ENCODE assay signal across 23 cellular contexts in the genomic region with DNA sequence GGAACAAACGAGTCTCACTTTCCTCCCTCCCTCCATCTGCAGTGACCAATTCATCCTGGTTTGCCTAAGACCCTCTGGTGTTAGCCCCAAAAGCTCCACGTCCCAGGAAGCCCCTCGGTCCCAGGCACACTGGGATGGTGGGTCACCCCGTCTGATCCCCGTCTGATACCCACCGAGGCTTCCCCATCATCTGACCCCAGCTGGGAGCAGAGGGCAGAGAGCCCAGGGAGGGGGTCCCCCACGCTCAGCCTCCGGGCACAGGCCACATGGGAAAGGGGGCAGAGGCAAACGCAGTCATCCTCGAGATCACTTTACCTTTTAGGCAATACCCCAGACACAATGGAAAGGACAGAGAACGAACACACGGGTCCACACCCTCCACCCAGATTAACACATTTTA.
"Had no signal": no experiment of that assay in that cellular context is flagged by ENCODE, and none has a peak within 500 bp of the region (broad histone marks: within the 10 kb centered on the region; RNA-seq: fewer than 3 reads in every experiment).

No MANE protein-coding gene starts in this region.

- H3K27ac ChIP-seq: adrenal gland, body of pancreas, colonic mucosa, epithelial cell of prostate had no signal

- DNase-seq: activated CD4-positive, alpha-beta T cell treated with anti-CD3 and anti-CD28 coated beads for 36 hours; activated CD4-positive, alpha-beta T cell treated with anti-CD3 and anti-CD28 coated beads, Interleukin-2, amount 10 ng/mL, durations not matched to agents 24 days and 14 days; activated CD4-positive, CD25-positive, alpha-beta regulatory T cell; activated CD4-positive, CD25-positive, alpha-beta regulatory T cell treated with anti-CD3 and anti-CD28 coated beads, Interleukin-2, amount 50 U/mL, for 72 hours; activated CD8-positive, alpha-beta memory T cell treated with anti-CD3 and anti-CD28 coated beads for 24 hours; activated CD8-positive, alpha-beta T cell treated with anti-CD3 and anti-CD28 coated beads for 36 hours; activated effector memory CD4-positive, alpha-beta T cell treated with Interleukin-2 at 50 U/mL for 16 hours; activated naive CD4-positive, alpha-beta T cell treated with anti-CD3 and anti-CD28 coated beads for 36 hours; activated naive CD8-positive, alpha-beta T cell treated with anti-CD3 and anti-CD28 coated beads for 36 hours; activated naive CD8-positive, alpha-beta T cell treated with anti-CD3 and anti-CD28 coated beads, Interleukin-2, amount 50 U/mL, for 24 hours; activated T-cell treated with anti-CD3 and anti-CD28 coated beads, Interleukin-2, amount 50 U/mL, for 4 hours; adrenal gland; amygdala; aorta; body of pancreas; caudate nucleus; colonic mucosa; effector CD8-positive, alpha-beta T cell; foreskin fibroblast; T-helper 2 cell had no signal

- H3K27me3 Mint-ChIP-seq: activated CD4-positive, alpha-beta T cell treated with anti-CD3 and anti-CD28 coated beads, Interleukin-2, amount 10 ng/mL, durations not matched to agents 24 days and 14 days; activated naive CD8-positive, alpha-beta T cell treated with anti-CD3 and anti-CD28 coated beads, Interleukin-2, amount 50 U/mL, for 24 hours had no signal

- H3K27ac Mint-ChIP-seq: activated CD4-positive, alpha-beta T cell treated with anti-CD3 and anti-CD28 coated beads for 36 hours; activated CD4-positive, alpha-beta T cell treated with anti-CD3 and anti-CD28 coated beads, Interleukin-2, amount 10 ng/mL, durations not matched to agents 24 days and 14 days; activated CD8-positive, alpha-beta T cell treated with anti-CD3 and anti-CD28 coated beads for 36 hours; activated naive CD4-positive, alpha-beta T cell treated with anti-CD3 and anti-CD28 coated beads for 36 hours; activated naive CD4-positive, alpha-beta T cell treated with anti-CD3 and anti-CD28 coated beads, Interleukin-2, amount 50 U/mL, for 24 hours; activated naive CD8-positive, alpha-beta T cell treated with anti-CD3 and anti-CD28 coated beads for 36 hours; activated naive CD8-positive, alpha-beta T cell treated with anti-CD3 and anti-CD28 coated beads, Interleukin-2, amount 50 U/mL, for 24 hours; activated T-helper 17 cell treated with anti-CD3 and anti-CD28 coated beads, Interleukin-2, amount 50 U/mL, for 72 hours had no signal

- H3K36me3 Mint-ChIP-seq: activated naive CD8-positive, alpha-beta T cell treated with anti-CD3 and anti-CD28 coated beads for 36 hours had no signal

- H3K4me1 Mint-ChIP-seq: activated CD4-positive, alpha-beta T cell treated with anti-CD3 and anti-CD28 coated beads for 36 hours; activated CD4-positive, alpha-beta T cell treated with anti-CD3 and anti-CD28 coated beads, Interleukin-2, amount 10 ng/mL, durations not matched to agents 24 days and 14 days; activated naive CD4-positive, alpha-beta T cell treated with anti-CD3 and anti-CD28 coated beads, Interleukin-2, amount 50 U/mL, for 24 hours; activated naive CD8-positive, alpha-beta T cell treated with anti-CD3 and anti-CD28 coated beads for 36 hours; activated naive CD8-positive, alpha-beta T cell treated with anti-CD3 and anti-CD28 coated beads, Interleukin-2, amount 50 U/mL, for 24 hours; activated T-helper 17 cell treated with anti-CD3 and anti-CD28 coated beads, Interleukin-2, amount 50 U/mL, for 72 hours had no signal

- H3K4me1 ChIP-seq: adrenal gland, body of pancreas, colonic mucosa had no signal

- H3K9me3 ChIP-seq: adrenal gland, colonic mucosa had no signal

- H3K4me3 ChIP-seq: adrenal gland, body of pancreas, colonic mucosa had no signal

- H3K27me3 ChIP-seq: adrenal gland, body of pancreas, colonic mucosa had no signal

- H3K4me3 Mint-ChIP-seq: activated CD4-positive, alpha-beta T cell treated with anti-CD3 and anti-CD28 coated beads for 36 hours; activated CD4-positive, alpha-beta T cell treated with anti-CD3 and anti-CD28 coated beads, Interleukin-2, amount 10 ng/mL, durations not matched to agents 24 days and 14 days; activated CD8-positive, alpha-beta T cell treated with anti-CD3 and anti-CD28 coated beads for 36 hours; activated naive CD4-positive, alpha-beta T cell treated with anti-CD3 and anti-CD28 coated beads for 36 hours; activated naive CD4-positive, alpha-beta T cell treated with anti-CD3 and anti-CD28 coated beads, Interleukin-2, amount 50 U/mL, for 24 hours; activated naive CD8-positive, alpha-beta T cell treated with anti-CD3 and anti-CD28 coated beads for 36 hours; activated naive CD8-positive, alpha-beta T cell treated with anti-CD3 and anti-CD28 coated beads, Interleukin-2, amount 50 U/mL, for 24 hours; activated T-cell treated with anti-CD3 and anti-CD28 coated beads, Interleukin-2, amount 50 U/mL, for 4 hours; activated T-helper 17 cell treated with anti-CD3 and anti-CD28 coated beads, Interleukin-2, amount 50 U/mL, for 72 hours had no signal

- H3K36me3 ChIP-seq: adrenal gland, colonic mucosa had no signal

- ATAC-seq: activated CD4-positive, alpha-beta T cell treated with anti-CD3 and anti-CD28 coated beads for 36 hours; activated CD8-positive, alpha-beta T cell treated with anti-CD3 and anti-CD28 coated beads for 36 hours; activated naive CD8-positive, alpha-beta T cell treated with anti-CD3 and anti-CD28 coated beads, Interleukin-2, amount 50 U/mL, for 24 hours; activated T-cell treated with anti-CD3 and anti-CD28 coated beads, Interleukin-2, amount 50 U/mL, for 4 hours; activated T-helper 17 cell treated with anti-CD3 and anti-CD28 coated beads, Interleukin-2, amount 50 U/mL, for 72 hours; body of pancreas had no signal

- H3K9me3 Mint-ChIP-seq: activated CD4-positive, alpha-beta T cell treated with anti-CD3 and anti-CD28 coated beads, Interleukin-2, amount 10 ng/mL, durations not matched to agents 24 days and 14 days had no signal
